Comparison of ENCODE assay signal across 25 cellular contexts in the genomic region with DNA sequence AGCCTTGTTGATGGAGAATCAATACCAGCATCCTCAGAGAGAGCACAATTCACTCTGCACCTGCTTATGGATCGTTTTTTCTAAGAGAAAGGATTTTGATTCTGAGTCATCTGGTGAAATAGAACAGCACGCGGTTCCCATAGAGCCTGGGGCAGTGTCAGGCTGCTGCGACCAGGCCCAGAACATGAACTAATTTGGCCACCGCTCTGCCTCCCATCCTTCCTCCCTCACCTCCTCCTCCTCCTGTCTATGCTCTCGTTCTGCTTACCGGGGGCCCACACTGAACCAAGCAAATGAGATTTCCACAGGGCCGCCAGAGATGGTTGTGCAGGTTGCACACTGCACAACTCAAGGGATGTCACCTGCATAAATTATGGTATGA. TPM values are rescaled to one million over a fixed set of nuclear protein-coding genes. Genes with fewer than 3 reads are reported as not detected.
"Had no signal": no experiment of that assay in that cellular context is flagged by ENCODE, and none has a peak within 500 bp of the region (broad histone marks: within the 10 kb centered on the region; RNA-seq: fewer than 3 reads in every experiment).

No MANE protein-coding gene starts in this region.

- H3K4me1 ChIP-seq: thyroid gland had no signal

- H3K4me3 ChIP-seq: cardiac muscle cell, lung, thyroid gland had no signal

- ATAC-seq: activated naive CD4-positive, alpha-beta T cell treated with anti-CD3 and anti-CD28 coated beads, Interleukin-2, amount 50 U/mL, for 72 hours; left lobe of liver; natural killer cell had no signal

- DNase-seq: activated B cell treated with CpG ODN at 0.5 μM for 24 hours; activated CD4-positive, alpha-beta memory T cell treated with anti-CD3 and anti-CD28 coated beads for 36 hours; activated CD4-positive, alpha-beta T cell treated with anti-CD3 and anti-CD28 coated beads for 4 hours; activated gamma-delta T cell treated with Interleukin-2 at 50 U/mL for 16 hours; activated T-cell treated with anti-CD3 and anti-CD28 coated beads for 4 hours; natural killer cell; occipital lobe; posterior cingulate gyrus; stimulated activated CD4-positive, alpha-beta T cell treated with anti-CD3 and anti-CD28 coated beads, Interleukin-12 subunit alpha, Interleukin-12 subunit beta, amount 100 ng/mL, for 4 hours; stimulated activated CD4-positive, alpha-beta T cell treated with anti-CD3 and anti-CD28 coated beads, Interleukin-1b, Interleukin-23, amount 100 ng/mL, for 48 hours; stimulated activated CD8-positive, alpha-beta memory T cell treated with anti-CD3 and anti-CD28 coated beads, Interleukin-4, amount 100 ng/mL, for 48 hours; stimulated activated naive CD4-positive, alpha-beta T cell treated with Interleukin-2 at 50 U/mL for 16 hours; T-helper 2 cell; thyroid gland had no signal

- H3K4me1 Mint-ChIP-seq: activated B cell treated with CpG ODN at 0.5 μM for 24 hours, natural killer cell had no signal

- H3K9me3 Mint-ChIP-seq: activated B cell treated with CpG ODN at 0.5 μM for 24 hours; activated CD4-positive, alpha-beta memory T cell treated with anti-CD3 and anti-CD28 coated beads for 36 hours; activated naive CD4-positive, alpha-beta T cell treated with anti-CD3 and anti-CD28 coated beads, Interleukin-2, amount 50 U/mL, for 72 hours; activated T-helper 1 cell treated with anti-CD3 and anti-CD28 coated beads, Interleukin-12 subunit alpha, Interleukin-12 subunit beta, Interleukin-2, Interleukin-4 antibody, amounts not matched to agents 30 ng/mL and 10 ng/mL and 1 ng/mL, durations not matched to agents 14 hours and 24 hours and 36 hours; natural killer cell had no signal

- H3K4me3 Mint-ChIP-seq: activated B cell treated with CpG ODN at 0.5 μM for 24 hours; activated CD4-positive, alpha-beta memory T cell treated with anti-CD3 and anti-CD28 coated beads for 36 hours; activated T-helper 1 cell treated with anti-CD3 and anti-CD28 coated beads, Interleukin-12 subunit alpha, Interleukin-12 subunit beta, Interleukin-2, Interleukin-4 antibody, amounts not matched to agents 30 ng/mL and 10 ng/mL and 1 ng/mL, durations not matched to agents 14 hours and 24 hours and 36 hours; natural killer cell had no signal

- H3K27ac Mint-ChIP-seq: activated B cell treated with CpG ODN at 0.5 μM for 24 hours; activated CD4-positive, alpha-beta memory T cell treated with anti-CD3 and anti-CD28 coated beads for 36 hours; activated T-helper 1 cell treated with anti-CD3 and anti-CD28 coated beads, Interleukin-12 subunit alpha, Interleukin-12 subunit beta, Interleukin-2, Interleukin-4 antibody, amounts not matched to agents 30 ng/mL and 10 ng/mL and 1 ng/mL, durations not matched to agents 14 hours and 24 hours and 36 hours; natural killer cell had no signal

- H3K36me3 ChIP-seq: cardiac muscle cell, thyroid gland had no signal

- FAIRE-seq: colon, frontal cortex, keratinocyte had no signal

- H3K36me3 Mint-ChIP-seq: activated CD4-positive, alpha-beta memory T cell treated with anti-CD3 and anti-CD28 coated beads for 36 hours; activated naive CD4-positive, alpha-beta T cell treated with anti-CD3 and anti-CD28 coated beads, Interleukin-2, amount 50 U/mL, for 72 hours; natural killer cell had no signal

- H3K27me3 ChIP-seq: cardiac muscle cell, thyroid gland had no signal

- H3K9me3 ChIP-seq: thyroid gland had no signal

- H3K27ac ChIP-seq: cardiac muscle cell, thyroid gland had no signal

RNA-seq across cellular contexts. Expression of a gene that starts 25.2 kb away (rescaled TPM):
- total RNA-seq: activated B cell treated with CpG ODN at 0.5 μM for 24 hours; activated CD4-positive, alpha-beta memory T cell treated with anti-CD3 and anti-CD28 coated beads for 36 hours; activated naive CD4-positive, alpha-beta T cell treated with anti-CD3 and anti-CD28 coated beads, Interleukin-2, amount 50 U/mL, for 72 hours; activated T-helper 1 cell treated with anti-CD3 and anti-CD28 coated beads, Interleukin-12 subunit alpha, Interleukin-12 subunit beta, Interleukin-2, Interleukin-4 antibody, amounts not matched to agents 30 ng/mL and 10 ng/mL and 1 ng/mL, durations not matched to agents 14 hours and 24 hours and 36 hours; cardiac muscle cell; epithelial cell of proximal tubule; left lobe of liver; lung; natural killer cell; subcutaneous adipose tissue; thyroid gland had no signal
- polyA plus RNA-seq: cardiac muscle cell, keratinocyte, urinary bladder had no signal

RNA-seq across cellular contexts. Expression of a gene that starts 54.6 kb away (rescaled TPM):
- total RNA-seq: activated B cell treated with CpG ODN at 0.5 μM for 24 hours; activated CD4-positive, alpha-beta memory T cell treated with anti-CD3 and anti-CD28 coated beads for 36 hours; activated naive CD4-positive, alpha-beta T cell treated with anti-CD3 and anti-CD28 coated beads, Interleukin-2, amount 50 U/mL, for 72 hours; activated T-helper 1 cell treated with anti-CD3 and anti-CD28 coated beads, Interleukin-12 subunit alpha, Interleukin-12 subunit beta, Interleukin-2, Interleukin-4 antibody, amounts not matched to agents 30 ng/mL and 10 ng/mL and 1 ng/mL, durations not matched to agents 14 hours and 24 hours and 36 hours; natural killer cell; subcutaneous adipose tissue had no signal
- polyA plus RNA-seq: keratinocyte had no signal
